19 cellular contexts compared by ENCODE assay signal in the genomic region with DNA sequence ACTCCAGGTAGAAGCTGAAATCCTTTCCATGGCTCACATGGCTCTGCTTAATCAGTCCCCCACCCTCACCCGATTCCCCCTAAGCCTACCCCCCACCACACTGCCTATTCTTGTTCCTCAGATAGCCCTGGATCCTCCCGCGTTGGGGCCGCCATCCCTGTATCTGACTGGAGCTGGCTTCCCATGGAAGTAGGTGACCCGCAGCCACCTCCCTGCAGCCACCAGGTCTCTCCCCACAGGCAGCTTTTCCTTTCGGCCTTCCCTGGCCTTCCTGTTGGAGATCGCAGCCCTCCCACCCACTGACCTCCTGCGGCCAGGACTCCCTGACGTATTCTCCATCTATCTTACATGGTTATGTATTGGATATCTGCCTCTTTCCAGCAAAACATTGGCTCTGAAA.
A peak's percentile ranks its signal among the peaks of the same experiment; 100 is the strongest.
DNase-seq lines count a peak whose midpoint lies in the region; ATAC-seq, FAIRE-seq and TF ChIP-seq lines count a peak whose summit lies in the region.
"Had no signal": no experiment of that assay in that cellular context is flagged by ENCODE, and none has a peak within 500 bp of the region (broad histone marks: within the 10 kb centered on the region; RNA-seq: fewer than 3 reads in every experiment).

No MANE protein-coding gene starts in this region.

- H4K8ac ChIP-seq in IMR-90 (ENCODE audit: low read depth in 2 of 2, low read length in 2 of 2) (no peak overlapping the region), neuronal stem cell (ENCODE audit: low read depth, low read length) (no peak overlapping the region)

- DNase-seq in IMR-90 (no peak), astrocyte (ENCODE audit: low read depth) (no peak), neuronal stem cell (ENCODE audit: low spot score) (no peak), CD14-positive monocyte (ENCODE audit: low spot score) (no peak), NCI-H1092 (lab: John Stamatoyannopoulos, UW) (no peak)
- DNase-seq: ACHN; BE2C; C1 segment of cervical spinal cord; Caco-2; CD4-positive, alpha-beta T cell; GF-D8; H9; KBM-7 had no signal

- H3K23ac ChIP-seq in IMR-90 (ENCODE audit: low read depth, low read length) (no peak overlapping the region), neuronal stem cell (ENCODE audit: low read depth, low read length, poor library complexity) (no peak overlapping the region)

- POLR2A ChIA-PET in IMR-90 (lab: Charles Lee; ENCODE audit: unreplicated experiment) = no interaction called here

- no peak for ATAC-seq in IMR-90 (ENCODE audit: low read depth)
- ATAC-seq in GM21381 (IDR thresholded peaks at IDR 0.05; ENCODE audit: unreplicated experiment) = no peak

- FAIRE-seq in astrocyte (lab: Jason Lieb, UNC) = no peak
- FAIRE-seq: A204.1, D721Med, H1, HTR-8/SVneo had no signal

- H3K36me3 ChIP-seq in IMR-90 (ENCODE audit: control insufficient read depth, insufficient read depth, low read length) = no peaks in the 10 kb centered on the region
- H3K36me3 ChIP-seq in astrocyte (ENCODE audit: insufficient read depth, low read length) = no peaks in the 10 kb centered on the region
- no peaks in the 10 kb centered on the region for H3K36me3 ChIP-seq in neuronal stem cell (replicated peaks in 1 of 2; ENCODE audit: control insufficient read depth in 2 of 2, insufficient read depth in 2 of 2, low read length in 2 of 2)
- H3K36me3 ChIP-seq: BE2C had no signal

- H2BK20ac ChIP-seq in IMR-90 (ENCODE audit: low read depth, low read length) = no peak overlapping the region

- no peaks in the 10 kb centered on the region for H3K79me2 ChIP-seq in astrocyte (ENCODE audit: insufficient read depth, low read length)

- H3K4me1 Mint-ChIP-seq in astrocyte (ENCODE audit: low read depth, unreplicated experiment) (peaks cover 3% of the 10 kb centered on the region), CD14-positive monocyte (peaks cover 16% of the 10 kb centered on the region)
- H3K4me1 Mint-ChIP-seq: H9 had no signal

- H2BK120ac ChIP-seq in IMR-90 (ENCODE audit: low read depth, low read length) (no peak overlapping the region), neuronal stem cell (ENCODE audit: low read depth, low read length) (peak overlapping the region; percentile 30)

- H4K20me1 ChIP-seq in IMR-90 (ENCODE audit: insufficient read depth, low read length) (no peaks in the 10 kb centered on the region), astrocyte (ENCODE audit: insufficient read depth, low read length) (no peaks in the 10 kb centered on the region)

- no peaks in the 10 kb centered on the region; the same call in 1 of the 2 replicates for H3K9me1 ChIP-seq in IMR-90 (ENCODE audit: insufficient read depth, low read length)

- intact Hi-C loops in IMR-90 (cut with micrococcal nuclease) = no loop called here
- intact Hi-C loops in CD14-positive monocyte (cut with micrococcal nuclease) = no loop called here

- no peak overlapping the region for H2BK12ac ChIP-seq in neuronal stem cell (ENCODE audit: low read length)

- H2BK15ac ChIP-seq in IMR-90 (ENCODE audit: low read depth, low read length) (no peak overlapping the region), neuronal stem cell (ENCODE audit: low read length) (no peak overlapping the region)

- H4K91ac ChIP-seq in IMR-90 (ENCODE audit: insufficient read depth, low read depth, low read length) (no peak overlapping the region), neuronal stem cell (ENCODE audit: low read depth, low read length, poor library complexity) (no peak overlapping the region)

- H4K5ac ChIP-seq in IMR-90 (ENCODE audit: low read depth, low read length) = no peak overlapping the region

- TF ChIP-seq POLR2A in IMR-90 (IDR thresholded peaks at IDR 0.05; ENCODE audit: low read depth, low read length) = no peak

- no peak overlapping the region for H3K27ac ChIP-seq in IMR-90 (ENCODE audit: insufficient read depth, low read length)
- H3K27ac ChIP-seq in astrocyte (ENCODE audit: low read depth, low read length) = no peak overlapping the region
- no peak overlapping the region for H3K27ac ChIP-seq in neuronal stem cell (replicated peaks; ENCODE audit: low read length)

- H2AK9ac ChIP-seq in IMR-90 (replicated peaks; ENCODE audit: low read depth, low read length, poor library complexity) = peak overlapping the region; percentile 12

- CTCF ChIA-PET in IMR-90 (lab: Yijun Ruan, JAX) = no interaction called here

- H3K36me3 Mint-ChIP-seq in astrocyte (ENCODE audit: low read depth, unreplicated experiment) = no peaks in the 10 kb centered on the region
- H3K36me3 Mint-ChIP-seq in CD14-positive monocyte = no peaks in the 10 kb centered on the region
- H3K36me3 Mint-ChIP-seq: IgD-negative memory B cell had no signal

- TF ChIP-seq CTCF in IMR-90 (conservative IDR thresholded peaks at IDR 0.05; ENCODE audit: low read depth, low read length) (no peak), astrocyte (IDR thresholded peaks at IDR 0.05; ENCODE audit: insufficient read depth, low read depth, low read length) (no peak), CD14-positive monocyte (IDR thresholded peaks at IDR 0.05) (no peak)

- H3K9me3 Mint-ChIP-seq in astrocyte (ENCODE audit: unreplicated experiment) = peaks cover 2% of the 10 kb centered on the region
- H3K9me3 Mint-ChIP-seq in CD14-positive monocyte = peaks cover 0 to 12% (median 8%) of the 10 kb centered on the region in 7 donors

- no peak overlapping the region for H3K4me3 ChIP-seq in IMR-90 (ENCODE audit: insufficient read depth, low read depth, low read length)
- H3K4me3 ChIP-seq in astrocyte (ENCODE audit: insufficient read depth, low read depth, low read length) = no peak overlapping the region
- no peak overlapping the region for H3K4me3 ChIP-seq in neuronal stem cell (ENCODE audit: low read length in 2 of 2)

- TF ChIP-seq RAD21 in IMR-90 (IDR thresholded peaks at IDR 0.05; ENCODE audit: low read length) = no peak

- H3K56ac ChIP-seq in IMR-90 (ENCODE audit: extremely low read depth, insufficient read depth, low read length) = no peak overlapping the region

- peaks cover 2% of the 10 kb centered on the region; the same call in 1 of the 2 replicates for H3K27me3 ChIP-seq in IMR-90 (ENCODE audit: control insufficient read depth, insufficient read depth, low read length)
- no peaks in the 10 kb centered on the region for H3K27me3 ChIP-seq in astrocyte (ENCODE audit: insufficient read depth, low read length)
- peaks cover 0 to 14% (median 0%) of the 10 kb centered on the region in 3 experiments for H3K27me3 ChIP-seq in neuronal stem cell (ENCODE audit: control insufficient read depth in 3 of 3, insufficient read depth in 3 of 3, low read depth in 1 of 3, low read length in 3 of 3)
- H3K27me3 ChIP-seq: BE2C had no signal

- no peaks in the 10 kb centered on the region for H3K79me1 ChIP-seq in IMR-90 (ENCODE audit: low read depth in 1 of 2, low read length in 2 of 2)
- H3K79me1 ChIP-seq in neuronal stem cell (ENCODE audit: low read depth, low read length) = no peaks in the 10 kb centered on the region

- H3K4me2 ChIP-seq in IMR-90 (ENCODE audit: low read depth, low read length) (no peak overlapping the region), astrocyte (ENCODE audit: low read length) (no peak overlapping the region), neuronal stem cell (ENCODE audit: insufficient read depth, low read length, poor library complexity, severe bottlenecking) (no peak overlapping the region)

- H2BK5ac ChIP-seq in IMR-90 (ENCODE audit: low read depth, low read length, poor library complexity, severe bottlenecking) = no peak overlapping the region
- no peak overlapping the region for H2BK5ac ChIP-seq in neuronal stem cell (ENCODE audit: low read length)

- H3K4me3 Mint-ChIP-seq in astrocyte (ENCODE audit: unreplicated experiment) (peak overlapping the region; percentile 69), CD14-positive monocyte (no peak overlapping the region)
- H3K4me3 Mint-ChIP-seq: H9, IgD-negative memory B cell had no signal

- H3K18ac ChIP-seq in IMR-90 (ENCODE audit: low read depth, low read length) = no peak overlapping the region
- H3K18ac ChIP-seq in neuronal stem cell (ENCODE audit: low read length) = no peak overlapping the region

- no peak overlapping the region for H3K4ac ChIP-seq in IMR-90 (ENCODE audit: low read depth, low read length)
- no peak overlapping the region for H3K4ac ChIP-seq in neuronal stem cell (ENCODE audit: low read length)

- H2AFZ ChIP-seq in IMR-90 (replicated peaks; ENCODE audit: low read length, poor library complexity) = no peak overlapping the region
- H2AFZ ChIP-seq in astrocyte (ENCODE audit: low read depth, low read length) = no peak overlapping the region
- no peak overlapping the region for H2AFZ ChIP-seq in neuronal stem cell (ENCODE audit: low read length)

- H3K4me1 ChIP-seq in IMR-90 (ENCODE audit: control insufficient read depth, insufficient read depth, low read length) (peaks cover 6% of the 10 kb centered on the region), astrocyte (ENCODE audit: insufficient read depth, low read length) (no peaks in the 10 kb centered on the region), neuronal stem cell (ENCODE audit: control insufficient read depth in 2 of 2, insufficient read depth in 1 of 2, low read depth in 1 of 2, low read length in 2 of 2) (no peaks in the 10 kb centered on the region)
- H3K4me1 ChIP-seq: BE2C, Caco-2 had no signal

- no peak overlapping the region for H3K27ac Mint-ChIP-seq in astrocyte (ENCODE audit: unreplicated experiment)
- H3K27ac Mint-ChIP-seq in CD14-positive monocyte = peak overlapping the region in 1 of 7 donors; percentile 9
- H3K27ac Mint-ChIP-seq: CD4-positive, alpha-beta T cell; H9 had no signal

- dilution Hi-C loops in IMR-90 (cut with HindIII; ENCODE audit: low sequenced_read_pairs, unreplicated experiment) = no loop called here

- no TSS peak for BruUV-seq in IMR-90 (replicated peaks; lab: Mats Ljungman, UMichigan)

- H3K14ac ChIP-seq in IMR-90 (replicated peaks; ENCODE audit: low read depth, low read length) (no peak overlapping the region), neuronal stem cell (ENCODE audit: low read length) (no peak overlapping the region)

- no peaks in the 10 kb centered on the region; the same call in 1 of the 2 replicates for H3K9me3 ChIP-seq in IMR-90 (ENCODE audit: control insufficient read depth, insufficient read depth, low read length)
- H3K9me3 ChIP-seq in astrocyte (ENCODE audit: insufficient read depth, low read depth, low read length) = no peaks in the 10 kb centered on the region
- peaks cover 0 to 7% of the 10 kb centered on the region in 2 donors for H3K9me3 ChIP-seq in neuronal stem cell (replicated peaks in 1 of 2; ENCODE audit: control insufficient read depth in 2 of 2, insufficient read depth in 1 of 2, low read depth in 1 of 2, low read length in 2 of 2)
- H3K9me3 ChIP-seq: BE2C, Caco-2 had no signal

- in situ Hi-C loops in IMR-90 (cut with MboI; ENCODE audit: low sequenced_read_pairs) = no loop called here

- 93% methylated on average over 3 of the region's 9 CpGs; no CpG with 5 or more reads in 1 of the 2 experiments for WGBS in IMR-90 (ENCODE audit: extremely low coverage in 2 of 2, insufficient read length in 1 of 2), 2 experiments
- WGBS in neuronal stem cell (ENCODE audit: extremely low coverage in 2 of 2, insufficient read length in 2 of 2, insufficient replicate concordance in 1 of 2), 2 donors = no CpG with 5 or more reads among the region's 9 CpGs

- H2AK5ac ChIP-seq in IMR-90 (ENCODE audit: low read depth, low read length) = no peak overlapping the region
- no peak overlapping the region for H2AK5ac ChIP-seq in neuronal stem cell (ENCODE audit: low read depth, low read length)

- peaks cover 16% of the 10 kb centered on the region for H3K27me3 Mint-ChIP-seq in astrocyte (ENCODE audit: low read depth, unreplicated experiment)
- peaks cover 10 to 14% (median 12%) of the 10 kb centered on the region in 3 donors for H3K27me3 Mint-ChIP-seq in CD14-positive monocyte (ENCODE audit: low read depth in 3 of 3)
- H3K27me3 Mint-ChIP-seq: CD4-positive, alpha-beta T cell had no signal

- H3K9ac ChIP-seq in IMR-90 (ENCODE audit: low read depth, low read length) = no peak overlapping the region
- no peak overlapping the region for H3K9ac ChIP-seq in astrocyte (ENCODE audit: low read length)
- H3K9ac ChIP-seq in neuronal stem cell (ENCODE audit: low read depth, low read length, poor library complexity) = no peak overlapping the region
